In the genomic region with DNA sequence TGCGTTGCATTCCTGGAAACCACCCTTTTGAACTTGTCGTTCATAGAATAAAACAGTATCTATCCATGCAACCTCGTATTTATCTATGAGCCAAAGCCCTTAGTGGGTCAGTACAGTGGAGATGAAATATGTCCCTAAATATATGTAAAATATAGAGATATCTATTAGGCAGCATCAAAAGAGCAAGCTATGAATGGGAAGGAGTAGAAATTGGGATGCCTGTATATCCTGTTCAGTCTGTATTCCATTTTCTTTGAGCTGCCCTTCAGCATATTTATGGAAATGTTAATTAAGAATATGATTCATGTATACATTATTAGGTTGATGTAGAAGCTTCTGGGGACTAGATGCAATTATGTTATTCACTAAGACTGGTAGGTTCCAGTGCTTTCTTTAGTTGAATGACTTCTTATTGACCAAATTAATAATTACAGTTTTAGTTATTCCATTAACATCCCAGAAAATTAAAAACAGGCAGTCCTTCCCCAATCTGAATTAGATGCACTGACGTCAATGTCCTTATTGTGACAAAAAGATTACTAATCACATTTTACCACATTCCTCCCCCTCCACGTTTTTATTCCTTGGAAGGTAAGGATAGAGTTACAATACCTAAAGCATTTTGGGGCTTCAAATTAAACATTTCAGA, we compare ENCODE assay signal across 6 cellular contexts. TPM values are rescaled to one million over a fixed set of nuclear protein-coding genes. Genes with fewer than 3 reads are reported as not detected.
"Had no signal": no experiment of that assay in that cellular context is flagged by ENCODE, and none has a peak within 500 bp of the region (broad histone marks: within the 10 kb centered on the region; RNA-seq: fewer than 3 reads in every experiment).

No MANE protein-coding gene starts in this region.

- H3K27ac ChIP-seq: HL-60 had no signal

- H3K4me3 ChIP-seq: K562 had no signal

- DNase-seq: IMR-90, KBM-7 had no signal

- ATAC-seq: HepG2, K562 had no signal

RNA-seq across cellular contexts. Expression of gene FRMD6, which starts 11.9 kb away (rescaled TPM):
- polyA plus RNA-seq: IgD-negative memory B cell had no signal
